Comparison of ENCODE assay signal across 2 cellular contexts in genomic region chr19:18776736-18777135, GRCh38.
TF ChIP-seq lines count a peak whose summit lies in the region.

No MANE protein-coding gene starts in this region.

TF ChIP-seq in H1, 55 proteins besides CTCF, POLR2A, EP300 and RAD21:
- no peak for TF ChIP-seq RFX5 (IDR thresholded peaks at IDR 0.05; ENCODE audit: borderline replicate concordance, low read depth, low read length)
- peak; percentile 65; the same call in 1 of the 2 replicates for TF ChIP-seq TEAD4 (IDR thresholded peaks at IDR 0.05; ENCODE audit: low read depth, low read length)

TF ChIP-seq in WTC11, 78 proteins besides CTCF, POLR2A, EP300 and RAD21:
- no peak for TF ChIP-seq ZNF121 (CRISPR knock-in tag; IDR thresholded peaks at IDR 0.05)
- no peak for TF ChIP-seq ATF6 (CRISPR knock-in tag; IDR thresholded peaks at IDR 0.05)
- no peak for TF ChIP-seq E2F4 (CRISPR knock-in tag; IDR thresholded peaks at IDR 0.05; ENCODE audit: borderline replicate concordance, low read depth)
- no peak for TF ChIP-seq ZNF263 (CRISPR knock-in tag; IDR thresholded peaks at IDR 0.05; ENCODE audit: low read depth)
- TF ChIP-seq ZNF219 (CRISPR knock-in tag; IDR thresholded peaks at IDR 0.05; ENCODE audit: borderline replicate concordance), result no peak
- no peak for TF ChIP-seq ARID4B (CRISPR knock-in tag; IDR thresholded peaks at IDR 0.05; ENCODE audit: borderline replicate concordance)
- no peak for TF ChIP-seq KAT7 (CRISPR knock-in tag; IDR thresholded peaks at IDR 0.05; ENCODE audit: borderline replicate concordance)
- TF ChIP-seq GRHL2 (CRISPR knock-in tag; IDR thresholded peaks at IDR 0.05; ENCODE audit: insufficient replicate concordance, severe bottlenecking), result no peak
- no peak for TF ChIP-seq SP1 (CRISPR knock-in tag; conservative IDR thresholded peaks at IDR 0.05)
- TF ChIP-seq FOXK1 (CRISPR knock-in tag; IDR thresholded peaks at IDR 0.05), result no peak
- no peak for TF ChIP-seq SMAD4 (CRISPR knock-in tag; IDR thresholded peaks at IDR 0.05)
